ENCODE assay signal across 8 cellular contexts in the genomic region with DNA sequence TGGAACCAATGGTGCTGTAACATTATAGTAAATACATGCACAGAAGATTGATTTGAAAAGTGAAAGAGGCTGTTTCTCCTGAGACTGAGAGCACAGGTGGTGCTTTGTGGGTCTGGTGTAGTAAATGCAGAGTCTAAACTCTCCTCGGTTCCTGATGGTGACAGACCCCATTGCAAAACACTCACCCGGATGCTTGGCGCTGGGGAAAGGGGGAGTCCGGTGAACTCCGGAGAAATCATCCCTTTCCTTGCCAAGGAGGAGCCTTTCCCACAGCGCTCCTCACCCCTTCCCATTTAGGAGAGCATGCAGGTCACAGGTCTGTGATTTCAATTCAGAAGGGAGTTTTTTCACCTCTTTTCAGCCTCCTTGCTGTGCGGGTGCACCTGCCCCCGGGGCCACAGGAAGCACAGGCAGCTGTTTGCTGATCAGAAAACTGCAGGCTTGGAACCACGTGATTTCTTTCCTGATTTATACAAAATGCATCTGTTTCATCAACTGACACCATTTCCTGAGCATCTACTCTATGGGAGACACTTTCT.
DNase-seq lines count a peak whose midpoint lies in the region; ATAC-seq and TF ChIP-seq lines count a peak whose summit lies in the region.

No MANE protein-coding gene starts in this region.

- BruUV-seq in PC-3 (replicated peaks; lab: Mats Ljungman, UMichigan), result no TSS peak

- no peaks in the 10 kb centered on the region for H3F3A ChIP-seq in PC-3 (ENCODE audit: low read length, unreplicated experiment)

- H3K9ac ChIP-seq in trophoblast cell (ENCODE audit: low read length) (no peak overlapping the region), PC-3 (ENCODE audit: low read length) (no peak overlapping the region)

- H3K27me3 Mint-ChIP-seq in activated naive CD8-positive, alpha-beta T cell, result no peaks in the 10 kb centered on the region

- no peak overlapping the region for H3K4me2 ChIP-seq in trophoblast cell (ENCODE audit: low read length)
- H3K4me2 ChIP-seq in PC-3 (ENCODE audit: low read length), result no peak overlapping the region

- ATAC-seq in GM19467 (IDR thresholded peaks at IDR 0.05; ENCODE audit: unreplicated experiment), result peak; percentile 49
- ATAC-seq in HG03520 (IDR thresholded peaks at IDR 0.05; ENCODE audit: unreplicated experiment), result peak; percentile 41
- no peak for ATAC-seq in PC-3
- ATAC-seq in upper lobe of right lung, result no peak

- H4K12ac ChIP-seq in trophoblast cell (ENCODE audit: low read depth, low read length), result no peak overlapping the region

- H2AFZ ChIP-seq in trophoblast cell (ENCODE audit: insufficient read depth, low read length, poor library complexity) (no peak overlapping the region), PC-3 (ENCODE audit: low read length) (no peak overlapping the region)

- no peaks in the 10 kb centered on the region for H3K36me3 Mint-ChIP-seq in activated naive CD8-positive, alpha-beta T cell

- H3K36me3 ChIP-seq in trophoblast cell (ENCODE audit: control insufficient read depth in 1 of 2, insufficient read depth in 2 of 2, low read length in 2 of 2) (no peaks in the 10 kb centered on the region), PC-3 (ENCODE audit: low read depth, low read length) (no peaks in the 10 kb centered on the region), upper lobe of right lung (no peaks in the 10 kb centered on the region)

- H3K27me3 ChIP-seq in trophoblast cell (ENCODE audit: insufficient read depth, low read length) (no peaks in the 10 kb centered on the region), PC-3 (ENCODE audit: low read length) (no peaks in the 10 kb centered on the region), upper lobe of right lung (no peaks in the 10 kb centered on the region)

- TF ChIP-seq CTCF in PC-3 (conservative IDR thresholded peaks at IDR 0.05; ENCODE audit: low read depth, low read length) (no peak), upper lobe of right lung (IDR thresholded peaks at IDR 0.05) (no peak)

- no peaks in the 10 kb centered on the region for H4K20me1 ChIP-seq in PC-3 (ENCODE audit: low read length)

- H3K14ac ChIP-seq in trophoblast cell (ENCODE audit: low read length), result no peak overlapping the region

- H3K9me3 ChIP-seq in trophoblast cell (ENCODE audit: insufficient read depth, low read depth, low read length), result peaks cover 4% of the 10 kb centered on the region
- no peaks in the 10 kb centered on the region for H3K9me3 ChIP-seq in PC-3 (ENCODE audit: low read length)
- H3K9me3 ChIP-seq in upper lobe of right lung, result no peaks in the 10 kb centered on the region

- peak; percentile 44 for DNase-seq in GF-D8 (lab: John Stamatoyannopoulos, UW)
- DNase-seq in trophoblast cell, result no peak
- DNase-seq in PC-3, result no peak
- DNase-seq in upper lobe of right lung, result no peak
- no peak for DNase-seq in hippocampal formation (lab: John Stamatoyannopoulos, UW)

- H3K79me2 ChIP-seq in trophoblast cell (ENCODE audit: control insufficient read depth, insufficient read depth, low read length, poor library complexity) (no peaks in the 10 kb centered on the region), PC-3 (ENCODE audit: low read length) (no peaks in the 10 kb centered on the region)

- intact Hi-C loops in PC-3 (cut with micrococcal nuclease), result no loop called here
- intact Hi-C loops in upper lobe of right lung (cut with DNase I), result no loop called here

- no peak overlapping the region for H3K23ac ChIP-seq in trophoblast cell (ENCODE audit: low read length)

- H3K4me1 ChIP-seq in trophoblast cell (ENCODE audit: control insufficient read depth in 1 of 2, insufficient read depth in 2 of 2, low read length in 2 of 2) (no peaks in the 10 kb centered on the region), PC-3 (ENCODE audit: insufficient read depth, low read length) (peaks cover 18% of the 10 kb centered on the region), upper lobe of right lung (peaks cover 3% of the 10 kb centered on the region)

- H2BK12ac ChIP-seq in trophoblast cell (ENCODE audit: low read length), result no peak overlapping the region

- H3K27ac ChIP-seq in trophoblast cell (ENCODE audit: low read depth, low read length) (no peak overlapping the region), PC-3 (ENCODE audit: low read length) (no peak overlapping the region), upper lobe of right lung (no peak overlapping the region)

- no peak overlapping the region for H4K8ac ChIP-seq in trophoblast cell (ENCODE audit: low read depth, low read length)

- H4K91ac ChIP-seq in trophoblast cell (ENCODE audit: low read depth, low read length), result no peak overlapping the region

- POLR2A ChIA-PET in PC-3 (lab: Charles Lee; ENCODE audit: unreplicated experiment), result no interaction called here

- CTCF ChIA-PET in PC-3 (lab: Charles Lee), result no interaction called here

- H3K9me3 Mint-ChIP-seq in activated naive CD8-positive, alpha-beta T cell (ENCODE audit: low read depth), result no peaks in the 10 kb centered on the region

- H3K4ac ChIP-seq in trophoblast cell (ENCODE audit: low read depth, low read length), result no peak overlapping the region

- no peak overlapping the region for H3K18ac ChIP-seq in trophoblast cell (ENCODE audit: low read length)

- no peaks in the 10 kb centered on the region for H3K9me2 ChIP-seq in PC-3 (replicated peaks; ENCODE audit: low read length)

- peak overlapping the region; percentile 99 for H3K27ac Mint-ChIP-seq in activated naive CD8-positive, alpha-beta T cell

- no peaks in the 10 kb centered on the region for H3K79me1 ChIP-seq in trophoblast cell (ENCODE audit: low read length)

- H3K4me1 Mint-ChIP-seq in activated naive CD8-positive, alpha-beta T cell (ENCODE audit: low read depth), result peaks cover 58% of the 10 kb centered on the region

- no peak overlapping the region for H2BK5ac ChIP-seq in trophoblast cell (ENCODE audit: low read depth, low read length, poor library complexity)

- no peak overlapping the region for H2BK120ac ChIP-seq in trophoblast cell (ENCODE audit: insufficient read depth, low read length, poor library complexity)

- H2AK5ac ChIP-seq in trophoblast cell (ENCODE audit: low read length), result no peak overlapping the region

- peak overlapping the region; percentile 90 for H3K4me3 Mint-ChIP-seq in activated naive CD8-positive, alpha-beta T cell

- H3K4me3 ChIP-seq in trophoblast cell (ENCODE audit: low read depth, low read length) (no peak overlapping the region), PC-3 (ENCODE audit: low read length) (no peak overlapping the region), upper lobe of right lung (no peak overlapping the region)

- WGBS in trophoblast cell (ENCODE audit: extremely low coverage, insufficient coverage, insufficient read length), result no CpG with 5 or more reads among the region's 9 CpGs

Comparison
In these comparisons a context has a peak if more than half of its experiments do, and no peak if none do; other contexts are left out.
1. ATAC-seq: peak in GM19467 (single experiment) and HG03520 (single experiment); none in PC-3 (single experiment) and upper lobe of right lung (single experiment).